ENCODE assay signal across 6 cellular contexts in the genomic region with DNA sequence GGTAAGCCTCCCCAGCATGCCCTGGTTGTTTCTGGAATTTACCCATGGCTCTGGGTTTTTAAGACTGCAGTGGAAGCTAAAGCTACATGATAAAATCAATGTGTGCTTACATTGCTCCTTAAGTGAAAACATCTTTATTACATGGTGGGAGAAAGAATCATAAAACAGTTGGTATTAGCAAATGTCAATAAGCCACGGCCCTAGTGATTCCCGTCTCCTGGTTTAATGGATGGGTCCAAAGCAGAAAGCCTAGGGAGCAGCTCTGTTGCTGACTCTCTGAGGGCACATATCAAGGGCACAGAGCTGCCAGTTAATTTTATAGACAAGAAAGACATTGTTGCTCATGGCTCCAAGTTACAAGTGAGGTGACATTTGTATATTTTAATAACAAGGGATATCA.
"Had no signal": no experiment of that assay in that cellular context is flagged by ENCODE, and none has a peak within 500 bp of the region (broad histone marks: within the 10 kb centered on the region; RNA-seq: fewer than 3 reads in every experiment).

No MANE protein-coding gene starts in this region.

- ATAC-seq: K562 had no signal

- DNase-seq: GM23248, H9, HCEC 1CT, IMR-90, KG1 had no signal

- H3K4me3 ChIP-seq: GM23248, K562 had no signal

- H3K27ac ChIP-seq: GM23248 had no signal
